ENCODE assay signal across 14 cellular contexts in genomic region chr13:29918845-29919244, GRCh38.
DNase-seq lines count a peak whose midpoint lies in the region; FAIRE-seq and TF ChIP-seq lines count a peak whose summit lies in the region.
"Had no signal": no experiment of that assay in that cellular context is flagged by ENCODE, and none has a peak within 500 bp of the region (broad histone marks: within the 10 kb centered on the region; RNA-seq: fewer than 3 reads in every experiment).

No MANE protein-coding gene starts in this region.

- no peaks in the 10 kb centered on the region for H3K36me3 ChIP-seq in bronchial epithelial cell (ENCODE audit: control insufficient read depth, insufficient read depth, low read length)
- H3K36me3 ChIP-seq: BLaER1, tibial nerve had no signal

- H3K4me3 ChIP-seq in AG09309 (ENCODE audit: control insufficient read depth, low read depth, low read length) (no peak overlapping the region), LNCaP clone FGC (ENCODE audit: low read depth, low read length) (no peak overlapping the region), bronchial epithelial cell (ENCODE audit: low read depth, low read length) (no peak overlapping the region)
- H3K4me3 ChIP-seq: BLaER1, dorsolateral prefrontal cortex, tibial nerve had no signal

- DNase-seq in AG09309 (ENCODE audit: low read depth) (peak; percentile 63), LNCaP clone FGC (ENCODE audit: low read depth) (peak; percentile 90), bronchial epithelial cell (ENCODE audit: low read depth) (peak; percentile 97), mucosa of gallbladder (ENCODE audit: low spot score) (peak; percentile 78), ecto neural progenitor cell (ENCODE audit: low spot score) (no peak), posterior vena cava (ENCODE audit: low spot score) (no peak)
- DNase-seq in effector CD8-positive, alpha-beta T cell (lab: John Stamatoyannopoulos, UW), result no peak
- no peak for DNase-seq in activated naive CD4-positive, alpha-beta T cell (lab: John Stamatoyannopoulos, UW)
- DNase-seq: activated CD4-positive, alpha-beta T cell treated with anti-CD3 and anti-CD28 coated beads, Interleukin-2, amount 10 ng/mL, durations not matched to agents 7 days and 5 days; dorsolateral prefrontal cortex; midbrain; NK-92 treated with Interleukin-12 subunit alpha and Interleukin-12 subunit beta, amount 100 ng/mL, for 24 hours had no signal

- intact Hi-C loops in posterior vena cava (cut with DNase I), result no loop called here

- no peak for FAIRE-seq in bronchial epithelial cell (lab: Jason Lieb, UNC)

- H3K27me3 ChIP-seq in bronchial epithelial cell (ENCODE audit: control insufficient read depth, insufficient read depth, low read length), result no peaks in the 10 kb centered on the region
- H3K27me3 ChIP-seq: BLaER1, dorsolateral prefrontal cortex, tibial nerve had no signal

- TF ChIP-seq CTCF in AG09309 (IDR thresholded peaks at IDR 0.05; ENCODE audit: control insufficient read depth, insufficient read depth, low read depth, low read length, missing control alignments) (no peak), LNCaP clone FGC (IDR thresholded peaks at IDR 0.05; ENCODE audit: control insufficient read depth, extremely low read depth, insufficient read depth) (no peak), bronchial epithelial cell (IDR thresholded peaks at IDR 0.05; ENCODE audit: insufficient read depth, low read length, severe bottlenecking) (no peak)

Comparison
In these comparisons a context has a peak if more than half of its experiments do, and no peak if none do; other contexts are left out.
1. DNase-seq: peak in AG09309 (single experiment), LNCaP clone FGC (single experiment), bronchial epithelial cell (single experiment) and mucosa of gallbladder (single experiment); none in effector CD8-positive, alpha-beta T cell (single experiment), activated naive CD4-positive, alpha-beta T cell (0 of 4), ecto neural progenitor cell (single experiment) and posterior vena cava (single experiment).